16 cellular contexts compared by ENCODE assay signal in the genomic region with DNA sequence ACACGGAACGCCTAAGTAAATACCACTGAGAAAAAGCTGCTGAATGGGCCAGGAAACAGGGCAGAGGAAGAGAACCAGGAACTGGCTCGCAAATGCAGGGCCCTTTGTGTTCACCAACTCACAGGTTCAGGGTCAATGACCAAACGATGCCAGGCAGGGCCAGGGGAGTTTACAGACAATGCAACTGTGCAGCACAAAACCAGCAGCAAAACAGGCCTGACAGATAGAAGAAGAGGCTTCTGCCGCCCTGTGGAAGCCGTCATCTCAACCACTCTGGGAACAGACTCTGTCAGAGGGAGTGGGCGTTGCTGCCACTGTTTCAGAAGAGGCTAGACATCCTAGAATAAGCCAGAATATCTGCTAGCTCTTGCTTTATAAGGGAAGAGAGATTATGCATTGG.
A peak's percentile ranks its signal among the peaks of the same experiment; 100 is the strongest.
DNase-seq lines count a peak whose midpoint lies in the region; ATAC-seq, FAIRE-seq and TF ChIP-seq lines count a peak whose summit lies in the region.
"Had no signal": no experiment of that assay in that cellular context is flagged by ENCODE, and none has a peak within 500 bp of the region (broad histone marks: within the 10 kb centered on the region; RNA-seq: fewer than 3 reads in every experiment).

No MANE protein-coding gene starts in this region.

- peaks cover 29% of the 10 kb centered on the region for H3K4me1 Mint-ChIP-seq in activated naive CD8-positive, alpha-beta T cell treated with anti-CD3 and anti-CD28 coated beads, Interleukin-2, amount 50 U/mL, for 24 hours
- H3K4me1 Mint-ChIP-seq in activated naive CD8-positive, alpha-beta T cell treated with anti-CD3 and anti-CD28 coated beads for 36 hours: peaks cover 17% of the 10 kb centered on the region
- peaks cover 13% of the 10 kb centered on the region for H3K4me1 Mint-ChIP-seq in memory B cell
- peaks cover 20% of the 10 kb centered on the region for H3K4me1 Mint-ChIP-seq in stimulated activated naive CD8-positive, alpha-beta T cell treated with anti-CD3 and anti-CD28 coated beads, Interleukin-15, Interleukin-2, amounts not matched to agents 100 ng/mL and 50 ng/mL, for 24 hours (ENCODE audit: low read depth)
- no peaks in the 10 kb centered on the region for H3K4me1 Mint-ChIP-seq in CD14-positive monocyte

- FAIRE-seq in GM12878 (lab: Jason Lieb, UNC): no peak

- peak overlapping the region; percentile 39 for H3K27ac Mint-ChIP-seq in activated naive CD8-positive, alpha-beta T cell treated with anti-CD3 and anti-CD28 coated beads, Interleukin-2, amount 50 U/mL, for 24 hours
- H3K27ac Mint-ChIP-seq in activated naive CD8-positive, alpha-beta T cell treated with anti-CD3 and anti-CD28 coated beads for 36 hours: no peak overlapping the region
- H3K27ac Mint-ChIP-seq in memory B cell (peak overlapping the region; percentile 32), CD14-positive monocyte (peak overlapping the region in 1 of 7 donors; percentile 2)
- peak overlapping the region; percentile 14 for H3K27ac Mint-ChIP-seq in stimulated activated naive CD8-positive, alpha-beta T cell treated with anti-CD3 and anti-CD28 coated beads, Interleukin-15, Interleukin-2, amounts not matched to agents 100 ng/mL and 50 ng/mL, for 24 hours

- no peak for TF ChIP-seq RAD21 in GM12878 (IDR thresholded peaks at IDR 0.05; ENCODE audit: insufficient read depth, low read depth, low read length)

- H3K27me3 Mint-ChIP-seq in activated naive CD8-positive, alpha-beta T cell treated with anti-CD3 and anti-CD28 coated beads, Interleukin-2, amount 50 U/mL, for 24 hours: no peaks in the 10 kb centered on the region
- no peaks in the 10 kb centered on the region for H3K27me3 Mint-ChIP-seq in activated naive CD8-positive, alpha-beta T cell treated with anti-CD3 and anti-CD28 coated beads for 36 hours
- no peaks in the 10 kb centered on the region for H3K27me3 Mint-ChIP-seq in memory B cell
- no peaks in the 10 kb centered on the region for H3K27me3 Mint-ChIP-seq in stimulated activated naive CD8-positive, alpha-beta T cell treated with anti-CD3 and anti-CD28 coated beads, Interleukin-15, Interleukin-2, amounts not matched to agents 100 ng/mL and 50 ng/mL, for 24 hours
- H3K27me3 Mint-ChIP-seq in CD14-positive monocyte (ENCODE audit: low read depth in 3 of 3): peaks cover 0 to 4% (median 0%) of the 10 kb centered on the region in 3 donors
- H3K27me3 Mint-ChIP-seq: naive B cell had no signal

- peaks cover 16% of the 10 kb centered on the region for H3K4me1 ChIP-seq in GM12878 (ENCODE audit: control insufficient read depth, insufficient read depth, low read length)

- BruUV-seq in GM12878 (replicated peaks; lab: Mats Ljungman, UMichigan): no TSS peak

- 74% methylated on average over 7 of the region's 7 CpGs for WGBS in GM12878 (ENCODE audit: insufficient coverage, insufficient replicate concordance, low lambda C conversion rate, missing lambda C conversion rate)

- CTCF ChIA-PET in GM12878 (lab: Yijun Ruan, JAX): interaction anchor here (0.9 to 1.7 kb wide), 2 partner anchors 11 to 151 kb away, joined by 3 to 4 read pairs; no protein-coding TSS in a partner anchor

- no peaks in the 10 kb centered on the region for H3K9me3 ChIP-seq in GM12878 (replicated peaks; ENCODE audit: control insufficient read depth, insufficient read depth, low read length)
- H3K9me3 ChIP-seq: thoracic aorta had no signal

- peaks cover 11% of the 10 kb centered on the region for H3K36me3 Mint-ChIP-seq in activated naive CD8-positive, alpha-beta T cell treated with anti-CD3 and anti-CD28 coated beads, Interleukin-2, amount 50 U/mL, for 24 hours (ENCODE audit: low read depth)
- peaks cover 8% of the 10 kb centered on the region for H3K36me3 Mint-ChIP-seq in activated naive CD8-positive, alpha-beta T cell treated with anti-CD3 and anti-CD28 coated beads for 36 hours
- peaks cover 19% of the 10 kb centered on the region for H3K36me3 Mint-ChIP-seq in memory B cell
- H3K36me3 Mint-ChIP-seq in stimulated activated naive CD8-positive, alpha-beta T cell treated with anti-CD3 and anti-CD28 coated beads, Interleukin-15, Interleukin-2, amounts not matched to agents 100 ng/mL and 50 ng/mL, for 24 hours (ENCODE audit: low read depth): peaks cover 23% of the 10 kb centered on the region
- H3K36me3 Mint-ChIP-seq in CD14-positive monocyte: peaks cover 44 to 71% of the 10 kb centered on the region in 2 donors

- SMC1A ChIA-PET in GM12878 (lab: Charles Lee; ENCODE audit: uncharacterized antibody, unreplicated experiment): interaction anchor here (0.7 to 2.9 kb wide), 6 partner anchors 12 to 457 kb away, joined by 3 to 19 read pairs (median 4); no protein-coding TSS in a partner anchor

- H3K27me3 ChIP-seq in GM12878 (replicated peaks in 1 of 2; ENCODE audit: control insufficient read depth in 2 of 2, insufficient read depth in 2 of 2, low read length in 1 of 2): no peaks in the 10 kb centered on the region
- H3K27me3 ChIP-seq: cardiac muscle cell had no signal

- in situ Hi-C loops in GM12878 (cut with MboI): no loop called here

- no peak for DNase-seq in activated naive CD8-positive, alpha-beta T cell treated with anti-CD3 and anti-CD28 coated beads, Interleukin-2, amount 50 U/mL, for 24 hours
- DNase-seq in activated naive CD8-positive, alpha-beta T cell treated with anti-CD3 and anti-CD28 coated beads for 36 hours: no peak
- DNase-seq in GM12878 (ENCODE audit: low read depth, low spot score) (no peak), memory B cell (ENCODE audit: low spot score in 2 of 2) (no peak), CD14-positive monocyte (ENCODE audit: low spot score) (no peak), NCI-H510A (lab: John Stamatoyannopoulos, UW) (no peak)
- DNase-seq in stimulated activated CD4-positive, alpha-beta T cell treated with anti-CD3 and anti-CD28 coated beads, Interleukin-1b, Interleukin-23, amount 100 ng/mL, for 48 hours: no peak
- DNase-seq: KBM-7, naive B cell, NCI-H1048, NCI-H2171, RPMI8226 had no signal

- no peak overlapping the region for H3K4me2 ChIP-seq in GM12878 (ENCODE audit: control insufficient read depth, insufficient read depth)

- no peak for TF ChIP-seq EP300 in GM12878 (IDR thresholded peaks at IDR 0.05; ENCODE audit: borderline replicate concordance in 1 of 2, control insufficient read depth in 1 of 2, low read depth in 2 of 2, low read length in 2 of 2)

- peaks cover 7 to 9% of the 10 kb centered on the region in 2 experiments; a peak in 3 of 4 replicates for H3K36me3 ChIP-seq in GM12878 (ENCODE audit: control insufficient read depth in 2 of 2, insufficient read depth in 2 of 2, low read length in 1 of 2)
- H3K36me3 ChIP-seq: cardiac muscle cell had no signal

- H3K79me2 ChIP-seq in GM12878 (ENCODE audit: control insufficient read depth, insufficient read depth, low read length): no peaks in the 10 kb centered on the region

- no peak for TF ChIP-seq POLR2A in GM12878 (IDR thresholded peaks at IDR 0.05; ENCODE audit: low read depth, low read length)

- no peak overlapping the region for H3K9ac ChIP-seq in GM12878 (ENCODE audit: control insufficient read depth, insufficient read depth, low read length)

- peak overlapping the region; percentile 14; the same call in 1 of the 2 replicates for H3K27ac ChIP-seq in GM12878 (ENCODE audit: control insufficient read depth, insufficient read depth)
- H3K27ac ChIP-seq: cardiac muscle cell, HL-60, thoracic aorta had no signal

- intact Hi-C loops in GM12878 (cut with micrococcal nuclease; ENCODE audit: unreplicated experiment): no loop called here
- intact Hi-C loops in CD14-positive monocyte (cut with micrococcal nuclease): no loop called here

- H3K4me3 Mint-ChIP-seq in activated naive CD8-positive, alpha-beta T cell treated with anti-CD3 and anti-CD28 coated beads, Interleukin-2, amount 50 U/mL, for 24 hours: no peak overlapping the region
- no peak overlapping the region for H3K4me3 Mint-ChIP-seq in activated naive CD8-positive, alpha-beta T cell treated with anti-CD3 and anti-CD28 coated beads for 36 hours
- H3K4me3 Mint-ChIP-seq in memory B cell: no peak overlapping the region
- no peak overlapping the region for H3K4me3 Mint-ChIP-seq in stimulated activated naive CD8-positive, alpha-beta T cell treated with anti-CD3 and anti-CD28 coated beads, Interleukin-15, Interleukin-2, amounts not matched to agents 100 ng/mL and 50 ng/mL, for 24 hours
- no peak overlapping the region for H3K4me3 Mint-ChIP-seq in CD14-positive monocyte
- H3K4me3 Mint-ChIP-seq: naive B cell had no signal

- no peak overlapping the region for H2AFZ ChIP-seq in GM12878 (ENCODE audit: control insufficient read depth, low read depth, low read length)

- H4K20me1 ChIP-seq in GM12878 (ENCODE audit: control insufficient read depth, insufficient read depth): no peaks in the 10 kb centered on the region

- POLR2A ChIA-PET in GM12878 (lab: Charles Lee): no interaction called here

- no peaks in the 10 kb centered on the region for H3K9me3 Mint-ChIP-seq in activated naive CD8-positive, alpha-beta T cell treated with anti-CD3 and anti-CD28 coated beads, Interleukin-2, amount 50 U/mL, for 24 hours
- H3K9me3 Mint-ChIP-seq in activated naive CD8-positive, alpha-beta T cell treated with anti-CD3 and anti-CD28 coated beads for 36 hours: no peaks in the 10 kb centered on the region
- H3K9me3 Mint-ChIP-seq in memory B cell (no peaks in the 10 kb centered on the region), CD14-positive monocyte (no peaks in the 10 kb centered on the region)
- no peaks in the 10 kb centered on the region for H3K9me3 Mint-ChIP-seq in stimulated activated naive CD8-positive, alpha-beta T cell treated with anti-CD3 and anti-CD28 coated beads, Interleukin-15, Interleukin-2, amounts not matched to agents 100 ng/mL and 50 ng/mL, for 24 hours
- H3K9me3 Mint-ChIP-seq: naive B cell had no signal

- H3K4me3 ChIP-seq in GM12878: no peak overlapping the region
- H3K4me3 ChIP-seq: cardiac muscle cell, thoracic aorta had no signal

- ATAC-seq in activated naive CD8-positive, alpha-beta T cell treated with anti-CD3 and anti-CD28 coated beads, Interleukin-2, amount 50 U/mL, for 24 hours: peak; percentile 34
- ATAC-seq in GM12878 (peak; percentile 71), memory B cell (ENCODE audit: low read depth) (no peak)

- TF ChIP-seq CTCF in GM12878 (IDR thresholded peaks at IDR 0.05 in 2 of 3, conservative IDR thresholded peaks at IDR 0.05 in 1 of 3; ENCODE audit: control insufficient read depth in 2 of 3, extremely low read depth in 1 of 3, insufficient read depth in 1 of 3, low read depth in 3 of 3, low read length in 3 of 3) (no peak), CD14-positive monocyte (IDR thresholded peaks at IDR 0.05) (no peak)

- RAD21 ChIA-PET in GM12878 (lab: Charles Lee; ENCODE audit: unreplicated experiment): interaction anchor here (2.7 kb wide), 1 partner anchor 151 kb away, joined by 10 read pairs; no protein-coding TSS in a partner anchor
